ENCODE assay signal across 7 cellular contexts in genomic region chr6:30213654-30213998, GRCh38. TPM values are rescaled to one million over a fixed set of nuclear protein-coding genes. Genes with fewer than 3 reads are reported as not detected.
A peak's percentile ranks its signal among the peaks of the same experiment; 100 is the strongest.
DNase-seq lines count a peak whose midpoint lies in the region; ATAC-seq and TF ChIP-seq lines count a peak whose summit lies in the region.

No MANE protein-coding gene starts in this region.

- DNase-seq in H7 (no peak), T-helper 17 cell (no peak), foreskin keratinocyte (no peak), glomerular visceral epithelial cell (ENCODE audit: extremely low spot score) (no peak)

- H3K36me3 ChIP-seq in H7 (replicated peaks; ENCODE audit: control insufficient read depth, insufficient read depth, low read length) = no peaks in the 10 kb centered on the region; the same call in 1 of the 2 replicates

- ATAC-seq in T-helper 17 cell = no peak
- ATAC-seq in foreskin keratinocyte = no peak
- ATAC-seq in HG03025 (IDR thresholded peaks at IDR 0.05; ENCODE audit: low FRiP score, unreplicated experiment) = no peak
- no peak for ATAC-seq in HG03196 (IDR thresholded peaks at IDR 0.05; ENCODE audit: unreplicated experiment)

- peak overlapping the region; percentile 60 for H3K4me3 ChIP-seq in H7 (ENCODE audit: insufficient read depth, low read depth, low read length)
- H3K4me3 ChIP-seq in skin epidermis = peak overlapping the region; percentile 75 to 96 (median 87)

- TF ChIP-seq CTCF in foreskin keratinocyte (conservative IDR thresholded peaks at IDR 0.05) = no peak

- H3K4me1 ChIP-seq in foreskin keratinocyte = peaks cover 13% of the 10 kb centered on the region

- H3K4me1 Mint-ChIP-seq in T-helper 17 cell = peaks cover 48% of the 10 kb centered on the region

- H3K36me3 Mint-ChIP-seq in T-helper 17 cell (ENCODE audit: low read depth) = peaks cover 6% of the 10 kb centered on the region

- H3K27me3 ChIP-seq in H7 (ENCODE audit: control insufficient read depth, insufficient read depth, low read length) (peaks cover 2% of the 10 kb centered on the region; the same call in 1 of the 2 replicates), foreskin keratinocyte (no peaks in the 10 kb centered on the region)

- H3K27me3 Mint-ChIP-seq in T-helper 17 cell = no peaks in the 10 kb centered on the region

- peak overlapping the region; percentile 98 for H3K4me3 Mint-ChIP-seq in T-helper 17 cell

- H3K27ac ChIP-seq in foreskin keratinocyte (peak overlapping the region; percentile 73), skin epidermis (peak overlapping the region; percentile 54 to 98 (median 94))

- no peaks in the 10 kb centered on the region for H3K9me3 ChIP-seq in T-helper 17 cell (ENCODE audit: control insufficient read depth, low read length, poor library complexity, severe bottlenecking)

- peak overlapping the region; percentile 99 for H3K27ac Mint-ChIP-seq in T-helper 17 cell

RNA-seq across cellular contexts. Expression of gene TRIM26, which starts 0.4 kb away (rescaled TPM):
- 22.8 and 28.3 TPM in 2 replicates for total RNA-seq in H7 (2014; rRNA removed; shearing (Covaris generic))
- total RNA-seq in T-helper 17 cell (10 to 100 TPM; 51.2 to 63.1 TPM), foreskin keratinocyte (34.2 and 38.1 TPM in 2 replicates)
- polyA plus RNA-seq in foreskin keratinocyte = 25.3 and 26.0 TPM in 2 replicates

RNA-seq across cellular contexts. Expression of gene TRIM15, which starts 50.3 kb away (rescaled TPM):
- total RNA-seq in H7 (2014; rRNA removed; shearing (Covaris generic)) = 0.55 TPM in 1 of 2 replicates, not detected in the other
- total RNA-seq in T-helper 17 cell (not detected), foreskin keratinocyte (not detected in 2 replicates)
- polyA plus RNA-seq in foreskin keratinocyte = not detected in 2 replicates

RNA-seq across cellular contexts. Expression of gene TRIM10, which starts 52.6 kb away (rescaled TPM):
- total RNA-seq in H7 (2014; rRNA removed; shearing (Covaris generic)) = not detected in 2 replicates
- total RNA-seq in T-helper 17 cell (under 1 TPM in 1 of 2 donors, not detected in 1; 0.37 TPM), foreskin keratinocyte (not detected in 2 replicates)
- polyA plus RNA-seq in foreskin keratinocyte = not detected in 2 replicates
